ENCODE assay signal across 1 cellular context in the genomic region with DNA sequence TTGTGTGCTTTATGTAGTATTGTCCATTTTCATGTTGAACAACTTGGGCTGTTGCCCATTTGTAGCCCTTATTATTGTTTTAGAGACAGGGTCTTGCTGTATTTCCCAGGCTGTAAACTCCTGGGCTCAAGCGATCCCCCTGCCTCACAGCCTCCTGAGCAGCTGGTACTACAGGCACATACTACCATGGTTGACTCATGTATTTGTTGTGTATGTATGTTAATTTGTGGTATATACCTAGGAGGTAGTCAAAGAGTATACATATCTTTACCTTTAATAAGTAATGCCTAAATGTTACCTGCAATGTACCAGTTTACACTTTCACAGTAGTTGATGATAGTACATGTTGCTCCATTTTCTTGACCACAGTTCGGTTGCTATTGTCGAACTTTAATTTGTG.
TF ChIP-seq lines count a peak whose summit lies in the region.

No MANE protein-coding gene starts in this region.

TF ChIP-seq in IMR-90, 13 proteins besides CTCF, POLR2A, EP300 and RAD21:
- TF ChIP-seq CHD1 (IDR thresholded peaks at IDR 0.05; ENCODE audit: low read depth, low read length) (no peak), RCOR1 (IDR thresholded peaks at IDR 0.05; ENCODE audit: insufficient replicate concordance, low read length) (no peak), NFE2L2 (IDR thresholded peaks at IDR 0.05; ENCODE audit: low read depth, low read length) (no peak), BHLHE40 (IDR thresholded peaks at IDR 0.05; ENCODE audit: low read depth, low read length) (no peak), FOS (IDR thresholded peaks at IDR 0.05; ENCODE audit: low read depth, low read length) (no peak), CEBPB (IDR thresholded peaks at IDR 0.05; ENCODE audit: low read depth, low read length) (no peak), RFX5 (IDR thresholded peaks at IDR 0.05; ENCODE audit: low read depth, low read length) (no peak), MXI1 (IDR thresholded peaks at IDR 0.05; ENCODE audit: borderline replicate concordance, low read depth, low read length) (no peak), MAFK (IDR thresholded peaks at IDR 0.05; ENCODE audit: low read depth, low read length) (no peak), SMC3 (IDR thresholded peaks at IDR 0.05; ENCODE audit: low read depth, low read length) (no peak), MAZ (IDR thresholded peaks at IDR 0.05; ENCODE audit: borderline replicate concordance, low read depth, low read length) (no peak)
- TF ChIP-seq, protein P1, sequence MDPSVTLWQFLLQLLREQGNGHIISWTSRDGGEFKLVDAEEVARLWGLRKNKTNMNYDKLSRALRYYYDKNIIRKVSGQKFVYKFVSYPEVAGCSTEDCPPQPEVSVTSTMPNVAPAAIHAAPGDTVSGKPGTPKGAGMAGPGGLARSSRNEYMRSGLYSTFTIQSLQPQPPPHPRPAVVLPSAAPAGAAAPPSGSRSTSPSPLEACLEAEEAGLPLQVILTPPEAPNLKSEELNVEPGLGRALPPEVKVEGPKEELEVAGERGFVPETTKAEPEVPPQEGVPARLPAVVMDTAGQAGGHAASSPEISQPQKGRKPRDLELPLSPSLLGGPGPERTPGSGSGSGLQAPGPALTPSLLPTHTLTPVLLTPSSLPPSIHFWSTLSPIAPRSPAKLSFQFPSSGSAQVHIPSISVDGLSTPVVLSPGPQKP (IDR thresholded peaks at IDR 0.05; ENCODE audit: borderline replicate concordance, low read depth, low read length): no peak
- TF ChIP-seq, protein P2, sequence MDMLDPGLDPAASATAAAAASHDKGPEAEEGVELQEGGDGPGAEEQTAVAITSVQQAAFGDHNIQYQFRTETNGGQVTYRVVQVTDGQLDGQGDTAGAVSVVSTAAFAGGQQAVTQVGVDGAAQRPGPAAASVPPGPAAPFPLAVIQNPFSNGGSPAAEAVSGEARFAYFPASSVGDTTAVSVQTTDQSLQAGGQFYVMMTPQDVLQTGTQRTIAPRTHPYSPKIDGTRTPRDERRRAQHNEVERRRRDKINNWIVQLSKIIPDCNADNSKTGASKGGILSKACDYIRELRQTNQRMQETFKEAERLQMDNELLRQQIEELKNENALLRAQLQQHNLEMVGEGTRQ (IDR thresholded peaks at IDR 0.05; ENCODE audit: low read depth, low read length): no peak
TF ChIP-seq in IMR-90: peak in this region for 0.
